Comparison of ENCODE assay signal across 1 cellular context in the genomic region with DNA sequence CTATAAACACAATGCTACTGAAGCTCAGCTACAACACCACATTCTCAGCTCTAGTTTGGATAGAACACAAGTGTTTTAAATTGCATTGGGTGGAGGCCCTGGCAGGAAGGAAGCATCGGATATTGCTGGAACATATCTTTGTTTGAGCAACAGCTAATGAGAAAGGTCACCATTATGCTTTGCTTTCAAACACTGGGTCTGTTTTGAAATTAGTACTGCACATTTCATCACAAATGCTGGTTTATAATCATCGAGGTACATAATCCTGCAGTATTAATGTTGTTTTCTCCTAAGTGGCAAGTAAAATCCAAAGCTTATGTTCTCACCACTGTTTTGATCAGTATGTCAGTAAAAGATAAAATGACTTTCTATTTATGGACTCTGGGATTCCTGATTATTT.
A peak's percentile ranks its signal among the peaks of the same experiment; 100 is the strongest.
TF ChIP-seq lines count a peak whose summit lies in the region.

No MANE protein-coding gene starts in this region.

TF ChIP-seq in HepG2, 621 proteins besides CTCF, POLR2A, EP300 and RAD21 (continued from another document and continues in another):
- TF ChIP-seq ZNF44 (CRISPR knock-in tag; IDR thresholded peaks at IDR 0.05) = no peak
- no peak for TF ChIP-seq GABPA (IDR thresholded peaks at IDR 0.05; ENCODE audit: low read depth, low read length)
- TF ChIP-seq GABPA (CRISPR knock-in tag; IDR thresholded peaks at IDR 0.05; ENCODE audit: low read depth) = peak; percentile 23; the same call in 1 of the 2 replicates
- TF ChIP-seq, protein P1, sequence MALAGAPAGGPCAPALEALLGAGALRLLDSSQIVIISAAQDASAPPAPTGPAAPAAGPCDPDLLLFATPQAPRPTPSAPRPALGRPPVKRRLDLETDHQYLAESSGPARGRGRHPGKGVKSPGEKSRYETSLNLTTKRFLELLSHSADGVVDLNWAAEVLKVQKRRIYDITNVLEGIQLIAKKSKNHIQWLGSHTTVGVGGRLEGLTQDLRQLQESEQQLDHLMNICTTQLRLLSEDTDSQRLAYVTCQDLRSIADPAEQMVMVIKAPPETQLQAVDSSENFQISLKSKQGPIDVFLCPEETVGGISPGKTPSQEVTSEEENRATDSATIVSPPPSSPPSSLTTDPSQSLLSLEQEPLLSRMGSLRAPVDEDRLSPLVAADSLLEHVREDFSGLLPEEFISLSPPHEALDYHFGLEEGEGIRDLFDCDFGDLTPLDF (CRISPR knock-in tag; IDR thresholded peaks at IDR 0.05) = no peak
- TF ChIP-seq, protein P2, sequence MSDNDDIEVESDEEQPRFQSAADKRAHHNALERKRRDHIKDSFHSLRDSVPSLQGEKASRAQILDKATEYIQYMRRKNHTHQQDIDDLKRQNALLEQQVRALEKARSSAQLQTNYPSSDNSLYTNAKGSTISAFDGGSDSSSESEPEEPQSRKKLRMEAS (IDR thresholded peaks at IDR 0.05) = no peak
- TF ChIP-seq CEBPG (CRISPR knock-in tag; IDR thresholded peaks at IDR 0.05) = peak; percentile 89
- TF ChIP-seq, protein P3, sequence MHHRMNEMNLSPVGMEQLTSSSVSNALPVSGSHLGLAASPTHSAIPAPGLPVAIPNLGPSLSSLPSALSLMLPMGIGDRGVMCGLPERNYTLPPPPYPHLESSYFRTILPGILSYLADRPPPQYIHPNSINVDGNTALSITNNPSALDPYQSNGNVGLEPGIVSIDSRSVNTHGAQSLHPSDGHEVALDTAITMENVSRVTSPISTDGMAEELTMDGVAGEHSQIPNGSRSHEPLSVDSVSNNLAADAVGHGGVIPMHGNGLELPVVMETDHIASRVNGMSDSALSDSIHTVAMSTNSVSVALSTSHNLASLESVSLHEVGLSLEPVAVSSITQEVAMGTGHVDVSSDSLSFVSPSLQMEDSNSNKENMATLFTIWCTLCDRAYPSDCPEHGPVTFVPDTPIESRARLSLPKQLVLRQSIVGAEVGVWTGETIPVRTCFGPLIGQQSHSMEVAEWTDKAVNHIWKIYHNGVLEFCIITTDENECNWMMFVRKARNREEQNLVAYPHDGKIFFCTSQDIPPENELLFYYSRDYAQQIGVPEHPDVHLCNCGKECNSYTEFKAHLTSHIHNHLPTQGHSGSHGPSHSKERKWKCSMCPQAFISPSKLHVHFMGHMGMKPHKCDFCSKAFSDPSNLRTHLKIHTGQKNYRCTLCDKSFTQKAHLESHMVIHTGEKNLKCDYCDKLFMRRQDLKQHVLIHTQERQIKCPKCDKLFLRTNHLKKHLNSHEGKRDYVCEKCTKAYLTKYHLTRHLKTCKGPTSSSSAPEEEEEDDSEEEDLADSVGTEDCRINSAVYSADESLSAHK (CRISPR knock-in tag; IDR thresholded peaks at IDR 0.05; ENCODE audit: borderline replicate concordance) = no peak
- TF ChIP-seq ZNF563 (CRISPR knock-in tag; IDR thresholded peaks at IDR 0.05) = no peak
- TF ChIP-seq, protein P4, sequence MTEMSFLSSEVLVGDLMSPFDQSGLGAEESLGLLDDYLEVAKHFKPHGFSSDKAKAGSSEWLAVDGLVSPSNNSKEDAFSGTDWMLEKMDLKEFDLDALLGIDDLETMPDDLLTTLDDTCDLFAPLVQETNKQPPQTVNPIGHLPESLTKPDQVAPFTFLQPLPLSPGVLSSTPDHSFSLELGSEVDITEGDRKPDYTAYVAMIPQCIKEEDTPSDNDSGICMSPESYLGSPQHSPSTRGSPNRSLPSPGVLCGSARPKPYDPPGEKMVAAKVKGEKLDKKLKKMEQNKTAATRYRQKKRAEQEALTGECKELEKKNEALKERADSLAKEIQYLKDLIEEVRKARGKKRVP (CRISPR knock-in tag; IDR thresholded peaks at IDR 0.05) = peak in 1 of 2 experiments; percentile 94; a peak in 2 of 4 replicates
- TF ChIP-seq ZNF614 (CRISPR knock-in tag; IDR thresholded peaks at IDR 0.05; ENCODE audit: borderline replicate concordance) = peak; percentile 35; the same call in 1 of the 2 replicates
- TF ChIP-seq LCORL (IDR thresholded peaks at IDR 0.05) = no peak
- no peak for TF ChIP-seq LCORL (CRISPR knock-in tag; IDR thresholded peaks at IDR 0.05)
- TF ChIP-seq FOXA1 (IDR thresholded peaks at IDR 0.05) = no peak
- TF ChIP-seq FOXA1 (CRISPR knock-in tag; IDR thresholded peaks at IDR 0.05) = peak; percentile 23; the same call in 1 of the 2 replicates
- 0 out of 4 replicates have a peak, but pooled peaks of 1 of the 2 experiments have one; percentile 22 for TF ChIP-seq KLF16 (CRISPR knock-in tag; IDR thresholded peaks at IDR 0.05)
- TF ChIP-seq ZNF264 (CRISPR knock-in tag; IDR thresholded peaks at IDR 0.05) = no peak
- TF ChIP-seq ZNF619 (CRISPR knock-in tag; IDR thresholded peaks at IDR 0.05) = no peak
- no peak for TF ChIP-seq FOXP1 (IDR thresholded peaks at IDR 0.05)
- peak; percentile 32; the same call in 1 of the 2 replicates for TF ChIP-seq FOXP1 (CRISPR knock-in tag; IDR thresholded peaks at IDR 0.05)
- TF ChIP-seq, protein P5, sequence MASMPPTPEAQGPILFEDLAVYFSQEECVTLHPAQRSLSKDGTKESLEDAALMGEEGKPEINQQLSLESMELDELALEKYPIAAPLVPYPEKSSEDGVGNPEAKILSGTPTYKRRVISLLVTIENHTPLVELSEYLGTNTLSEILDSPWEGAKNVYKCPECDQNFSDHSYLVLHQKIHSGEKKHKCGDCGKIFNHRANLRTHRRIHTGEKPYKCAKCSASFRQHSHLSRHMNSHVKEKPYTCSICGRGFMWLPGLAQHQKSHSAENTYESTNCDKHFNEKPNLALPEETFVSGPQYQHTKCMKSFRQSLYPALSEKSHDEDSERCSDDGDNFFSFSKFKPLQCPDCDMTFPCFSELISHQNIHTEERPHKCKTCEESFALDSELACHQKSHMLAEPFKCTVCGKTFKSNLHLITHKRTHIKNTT (CRISPR knock-in tag; IDR thresholded peaks at IDR 0.05) = no peak
- TF ChIP-seq NCOA2 (CRISPR knock-in tag; IDR thresholded peaks at IDR 0.05) = peak; percentile 69
- TF ChIP-seq SALL1 (CRISPR knock-in tag; IDR thresholded peaks at IDR 0.05) = peak; percentile 28; the same call in 1 of the 2 replicates
- TF ChIP-seq HNRNPH1 (optimal IDR thresholded peaks at IDR 0.05; ENCODE audit: low read depth, low read length) = no peak
- no peak for TF ChIP-seq ZNF484 (CRISPR knock-in tag; IDR thresholded peaks at IDR 0.05; ENCODE audit: borderline replicate concordance, low read depth)
- no peak for TF ChIP-seq NR2F1 (CRISPR knock-in tag; IDR thresholded peaks at IDR 0.05)
- no peak for TF ChIP-seq ZNF383 (CRISPR knock-in tag; IDR thresholded peaks at IDR 0.05; ENCODE audit: borderline replicate concordance)
- no peak for TF ChIP-seq ZNF207 (IDR thresholded peaks at IDR 0.05; ENCODE audit: borderline replicate concordance)
- no peak for TF ChIP-seq ZNF790 (CRISPR knock-in tag; IDR thresholded peaks at IDR 0.05; ENCODE audit: borderline replicate concordance)
- peak; percentile 51 for TF ChIP-seq TEAD3 (CRISPR knock-in tag; optimal IDR thresholded peaks at IDR 0.05; ENCODE audit: borderline replicate concordance)
- TF ChIP-seq ZNF317 (CRISPR knock-in tag; IDR thresholded peaks at IDR 0.05) = peak; percentile 87
- no peak for TF ChIP-seq ESRRA (CRISPR knock-in tag; IDR thresholded peaks at IDR 0.05; ENCODE audit: low read depth)
- TF ChIP-seq ZMYM4 (CRISPR knock-in tag; IDR thresholded peaks at IDR 0.05) = 0 out of 2 replicates have a peak, but pooled peaks have one; percentile 26
- TF ChIP-seq, protein P6, sequence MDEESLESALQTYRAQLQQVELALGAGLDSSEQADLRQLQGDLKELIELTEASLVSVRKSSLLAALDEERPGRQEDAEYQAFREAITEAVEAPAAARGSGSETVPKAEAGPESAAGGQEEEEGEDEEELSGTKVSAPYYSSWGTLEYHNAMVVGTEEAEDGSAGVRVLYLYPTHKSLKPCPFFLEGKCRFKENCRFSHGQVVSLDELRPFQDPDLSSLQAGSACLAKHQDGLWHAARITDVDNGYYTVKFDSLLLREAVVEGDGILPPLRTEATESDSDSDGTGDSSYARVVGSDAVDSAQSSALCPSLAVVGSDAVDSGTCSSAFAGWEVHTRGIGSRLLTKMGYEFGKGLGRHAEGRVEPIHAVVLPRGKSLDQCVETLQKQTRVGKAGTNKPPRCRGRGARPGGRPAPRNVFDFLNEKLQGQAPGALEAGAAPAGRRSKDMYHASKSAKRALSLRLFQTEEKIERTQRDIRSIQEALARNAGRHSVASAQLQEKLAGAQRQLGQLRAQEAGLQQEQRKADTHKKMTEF (CRISPR knock-in tag; IDR thresholded peaks at IDR 0.05) = no peak
- TF ChIP-seq KAT8 (CRISPR knock-in tag; IDR thresholded peaks at IDR 0.05) = 0 out of 2 replicates have a peak, but pooled peaks have one; percentile 38
- no peak for TF ChIP-seq ZFY (CRISPR knock-in tag; IDR thresholded peaks at IDR 0.05)
- TF ChIP-seq HOXA9 (CRISPR knock-in tag; IDR thresholded peaks at IDR 0.05; ENCODE audit: borderline replicate concordance) = no peak
- TF ChIP-seq, protein P7, sequence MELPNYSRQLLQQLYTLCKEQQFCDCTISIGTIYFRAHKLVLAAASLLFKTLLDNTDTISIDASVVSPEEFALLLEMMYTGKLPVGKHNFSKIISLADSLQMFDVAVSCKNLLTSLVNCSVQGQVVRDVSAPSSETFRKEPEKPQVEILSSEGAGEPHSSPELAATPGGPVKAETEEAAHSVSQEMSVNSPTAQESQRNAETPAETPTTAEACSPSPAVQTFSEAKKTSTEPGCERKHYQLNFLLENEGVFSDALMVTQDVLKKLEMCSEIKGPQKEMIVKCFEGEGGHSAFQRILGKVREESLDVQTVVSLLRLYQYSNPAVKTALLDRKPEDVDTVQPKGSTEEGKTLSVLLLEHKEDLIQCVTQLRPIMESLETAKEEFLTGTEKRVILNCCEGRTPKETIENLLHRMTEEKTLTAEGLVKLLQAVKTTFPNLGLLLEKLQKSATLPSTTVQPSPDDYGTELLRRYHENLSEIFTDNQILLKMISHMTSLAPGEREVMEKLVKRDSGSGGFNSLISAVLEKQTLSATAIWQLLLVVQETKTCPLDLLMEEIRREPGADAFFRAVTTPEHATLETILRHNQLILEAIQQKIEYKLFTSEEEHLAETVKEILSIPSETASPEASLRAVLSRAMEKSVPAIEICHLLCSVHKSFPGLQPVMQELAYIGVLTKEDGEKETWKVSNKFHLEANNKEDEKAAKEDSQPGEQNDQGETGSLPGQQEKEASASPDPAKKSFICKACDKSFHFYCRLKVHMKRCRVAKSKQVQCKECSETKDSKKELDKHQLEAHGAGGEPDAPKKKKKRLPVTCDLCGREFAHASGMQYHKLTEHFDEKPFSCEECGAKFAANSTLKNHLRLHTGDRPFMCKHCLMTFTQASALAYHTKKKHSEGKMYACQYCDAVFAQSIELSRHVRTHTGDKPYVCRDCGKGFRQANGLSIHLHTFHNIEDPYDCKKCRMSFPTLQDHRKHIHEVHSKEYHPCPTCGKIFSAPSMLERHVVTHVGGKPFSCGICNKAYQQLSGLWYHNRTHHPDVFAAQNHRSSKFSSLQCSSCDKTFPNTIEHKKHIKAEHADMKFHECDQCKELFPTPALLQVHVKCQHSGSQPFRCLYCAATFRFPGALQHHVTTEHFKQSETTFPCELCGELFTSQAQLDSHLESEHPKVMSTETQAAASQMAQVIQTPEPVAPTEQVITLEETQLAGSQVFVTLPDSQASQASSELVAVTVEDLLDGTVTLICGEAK (IDR thresholded peaks at IDR 0.05) = no peak
- TF ChIP-seq, protein P7 (CRISPR knock-in tag; IDR thresholded peaks at IDR 0.05) = no peak
- no peak for TF ChIP-seq ATF7 (IDR thresholded peaks at IDR 0.05)
- TF ChIP-seq ATF7 (CRISPR knock-in tag; IDR thresholded peaks at IDR 0.05) = no peak
- TF ChIP-seq, protein P8, sequence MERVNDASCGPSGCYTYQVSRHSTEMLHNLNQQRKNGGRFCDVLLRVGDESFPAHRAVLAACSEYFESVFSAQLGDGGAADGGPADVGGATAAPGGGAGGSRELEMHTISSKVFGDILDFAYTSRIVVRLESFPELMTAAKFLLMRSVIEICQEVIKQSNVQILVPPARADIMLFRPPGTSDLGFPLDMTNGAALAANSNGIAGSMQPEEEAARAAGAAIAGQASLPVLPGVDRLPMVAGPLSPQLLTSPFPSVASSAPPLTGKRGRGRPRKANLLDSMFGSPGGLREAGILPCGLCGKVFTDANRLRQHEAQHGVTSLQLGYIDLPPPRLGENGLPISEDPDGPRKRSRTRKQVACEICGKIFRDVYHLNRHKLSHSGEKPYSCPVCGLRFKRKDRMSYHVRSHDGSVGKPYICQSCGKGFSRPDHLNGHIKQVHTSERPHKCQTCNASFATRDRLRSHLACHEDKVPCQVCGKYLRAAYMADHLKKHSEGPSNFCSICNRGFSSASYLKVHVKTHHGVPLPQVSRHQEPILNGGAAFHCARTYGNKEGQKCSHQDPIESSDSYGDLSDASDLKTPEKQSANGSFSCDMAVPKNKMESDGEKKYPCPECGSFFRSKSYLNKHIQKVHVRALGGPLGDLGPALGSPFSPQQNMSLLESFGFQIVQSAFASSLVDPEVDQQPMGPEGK (CRISPR knock-in tag; IDR thresholded peaks at IDR 0.05) = no peak
- no peak for TF ChIP-seq ZSCAN22 (CRISPR knock-in tag; IDR thresholded peaks at IDR 0.05)
